ENCODE assay signal across 17 cellular contexts in the genomic region with DNA sequence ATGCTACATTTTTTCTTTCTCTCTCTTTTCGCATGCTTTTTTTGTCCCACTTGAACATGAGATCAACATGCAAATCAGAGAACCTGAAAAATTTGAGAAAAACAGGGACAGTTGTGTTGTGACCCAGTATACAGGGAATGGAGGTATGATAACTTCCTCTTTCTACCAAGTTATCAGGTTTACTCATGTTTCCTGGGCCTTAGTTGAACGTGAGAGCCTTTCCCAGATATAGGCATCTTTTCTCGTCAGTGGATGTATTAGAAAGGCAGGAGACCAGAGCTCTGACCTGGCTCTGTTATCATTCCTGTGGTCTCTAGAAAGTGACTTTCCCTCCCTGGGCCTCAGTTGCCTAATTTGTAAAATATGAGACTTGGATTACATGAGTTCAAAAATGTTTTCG.
"Had no signal": no experiment of that assay in that cellular context is flagged by ENCODE, and none has a peak within 500 bp of the region (broad histone marks: within the 10 kb centered on the region; RNA-seq: fewer than 3 reads in every experiment).

No MANE protein-coding gene starts in this region.

- ATAC-seq: esophagus mucosa; left lobe of liver; mucosa of descending colon; naive thymus-derived CD8-positive, alpha-beta T cell; stimulated activated effector memory CD8-positive, alpha-beta T cell treated with anti-CD3 and anti-CD28 coated beads, Interleukin-12 subunit alpha, Interleukin-12 subunit beta, amount 100 ng/mL, for 72 hours; T-helper 17 cell had no signal

- DNase-seq: activated T-cell treated with anti-CD3 and anti-CD28 coated beads for 4 hours; mammary epithelial cell; mucosa of descending colon; naive thymus-derived CD8-positive, alpha-beta T cell; substantia nigra; T-helper 17 cell; trophoblast cell had no signal

- H3K27me3 Mint-ChIP-seq: naive thymus-derived CD8-positive, alpha-beta T cell; T-helper 17 cell had no signal

- H3K9me3 ChIP-seq: mucosa of descending colon, neutrophil, right atrium auricular region had no signal

- H3K36me3 ChIP-seq: cardiac muscle cell, neutrophil, right atrium auricular region had no signal

- H3K4me1 ChIP-seq: right atrium auricular region had no signal

- H3K27ac ChIP-seq: cardiac muscle cell, neutrophil, right atrium auricular region had no signal

- H3K27me3 ChIP-seq: cardiac muscle cell, neutrophil, right atrium auricular region had no signal

- H3K4me2 ChIP-seq: smooth muscle cell had no signal

- H3K36me3 Mint-ChIP-seq: stimulated activated effector memory CD8-positive, alpha-beta T cell treated with anti-CD3 and anti-CD28 coated beads, Interleukin-12 subunit alpha, Interleukin-12 subunit beta, amount 100 ng/mL, for 72 hours had no signal

- H3K27ac Mint-ChIP-seq: naive thymus-derived CD8-positive, alpha-beta T cell; stimulated activated effector memory CD8-positive, alpha-beta T cell treated with anti-CD3 and anti-CD28 coated beads, Interleukin-12 subunit alpha, Interleukin-12 subunit beta, amount 100 ng/mL, for 72 hours; T-helper 17 cell had no signal

- H3K9me3 Mint-ChIP-seq: naive thymus-derived CD8-positive, alpha-beta T cell; stimulated activated effector memory CD8-positive, alpha-beta T cell treated with anti-CD3 and anti-CD28 coated beads, Interleukin-12 subunit alpha, Interleukin-12 subunit beta, amount 100 ng/mL, for 72 hours had no signal

- H3K4me1 Mint-ChIP-seq: T-helper 17 cell had no signal

- FAIRE-seq: endometrium, islet of Langerhans, TTC549 had no signal

- H3K4me3 Mint-ChIP-seq: naive thymus-derived CD8-positive, alpha-beta T cell; stimulated activated effector memory CD8-positive, alpha-beta T cell treated with anti-CD3 and anti-CD28 coated beads, Interleukin-12 subunit alpha, Interleukin-12 subunit beta, amount 100 ng/mL, for 72 hours; T-helper 17 cell had no signal

- H3K4me3 ChIP-seq: cardiac muscle cell, mucosa of descending colon, right atrium auricular region, smooth muscle cell had no signal
